Comparison of ENCODE assay signal across 1 cellular context in the genomic region with DNA sequence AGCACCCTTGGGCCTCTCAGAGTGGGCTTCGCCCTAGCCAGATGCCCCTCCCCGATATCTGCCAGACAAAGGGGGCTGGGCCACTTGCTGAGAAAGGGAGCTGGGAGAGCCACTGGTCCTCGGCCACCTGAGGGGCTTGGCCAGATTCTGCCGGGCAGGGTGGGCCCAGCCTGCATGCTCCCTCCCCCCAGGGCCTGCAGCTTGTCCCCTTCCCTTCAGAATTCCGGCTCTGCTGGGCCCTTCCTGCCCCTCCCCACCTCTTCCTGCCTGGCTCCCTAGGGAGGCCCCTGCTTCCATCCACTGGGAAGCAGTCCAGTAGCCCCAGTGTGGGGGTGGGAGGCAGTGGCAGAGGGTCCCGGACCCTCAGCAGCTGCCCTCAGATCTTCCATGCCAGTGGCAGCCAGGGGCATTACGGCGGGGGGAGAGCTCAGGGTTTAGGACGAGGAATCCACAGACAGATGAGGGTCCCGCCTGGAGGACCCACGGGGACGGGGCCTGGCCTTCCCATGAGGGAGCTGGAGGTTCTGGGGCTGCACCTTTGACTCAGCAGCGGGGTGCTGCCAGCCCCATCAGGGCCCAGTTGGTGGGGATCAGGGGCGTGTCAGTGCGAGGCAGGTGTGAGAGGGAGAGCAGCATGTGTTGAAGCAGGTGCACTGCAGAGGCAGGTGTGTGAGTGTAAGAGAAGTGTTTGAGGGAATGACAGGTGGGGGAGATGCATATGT.
TF ChIP-seq lines count a peak whose summit lies in the region.

No MANE protein-coding gene starts in this region.

TF ChIP-seq in liver, 16 proteins besides CTCF, POLR2A, EP300 and RAD21:
- TF ChIP-seq, protein P1, sequence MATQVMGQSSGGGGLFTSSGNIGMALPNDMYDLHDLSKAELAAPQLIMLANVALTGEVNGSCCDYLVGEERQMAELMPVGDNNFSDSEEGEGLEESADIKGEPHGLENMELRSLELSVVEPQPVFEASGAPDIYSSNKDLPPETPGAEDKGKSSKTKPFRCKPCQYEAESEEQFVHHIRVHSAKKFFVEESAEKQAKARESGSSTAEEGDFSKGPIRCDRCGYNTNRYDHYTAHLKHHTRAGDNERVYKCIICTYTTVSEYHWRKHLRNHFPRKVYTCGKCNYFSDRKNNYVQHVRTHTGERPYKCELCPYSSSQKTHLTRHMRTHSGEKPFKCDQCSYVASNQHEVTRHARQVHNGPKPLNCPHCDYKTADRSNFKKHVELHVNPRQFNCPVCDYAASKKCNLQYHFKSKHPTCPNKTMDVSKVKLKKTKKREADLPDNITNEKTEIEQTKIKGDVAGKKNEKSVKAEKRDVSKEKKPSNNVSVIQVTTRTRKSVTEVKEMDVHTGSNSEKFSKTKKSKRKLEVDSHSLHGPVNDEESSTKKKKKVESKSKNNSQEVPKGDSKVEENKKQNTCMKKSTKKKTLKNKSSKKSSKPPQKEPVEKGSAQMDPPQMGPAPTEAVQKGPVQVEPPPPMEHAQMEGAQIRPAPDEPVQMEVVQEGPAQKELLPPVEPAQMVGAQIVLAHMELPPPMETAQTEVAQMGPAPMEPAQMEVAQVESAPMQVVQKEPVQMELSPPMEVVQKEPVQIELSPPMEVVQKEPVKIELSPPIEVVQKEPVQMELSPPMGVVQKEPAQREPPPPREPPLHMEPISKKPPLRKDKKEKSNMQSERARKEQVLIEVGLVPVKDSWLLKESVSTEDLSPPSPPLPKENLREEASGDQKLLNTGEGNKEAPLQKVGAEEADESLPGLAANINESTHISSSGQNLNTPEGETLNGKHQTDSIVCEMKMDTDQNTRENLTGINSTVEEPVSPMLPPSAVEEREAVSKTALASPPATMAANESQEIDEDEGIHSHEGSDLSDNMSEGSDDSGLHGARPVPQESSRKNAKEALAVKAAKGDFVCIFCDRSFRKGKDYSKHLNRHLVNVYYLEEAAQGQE (IDR thresholded peaks at IDR 0.05), result no peak
- TF ChIP-seq GABPA (IDR thresholded peaks at IDR 0.05 in 1 of 2, conservative IDR thresholded peaks at IDR 0.05 in 1 of 2), result no peak
- no peak for TF ChIP-seq HNF4A (conservative IDR thresholded peaks at IDR 0.05)
- TF ChIP-seq, protein P2, sequence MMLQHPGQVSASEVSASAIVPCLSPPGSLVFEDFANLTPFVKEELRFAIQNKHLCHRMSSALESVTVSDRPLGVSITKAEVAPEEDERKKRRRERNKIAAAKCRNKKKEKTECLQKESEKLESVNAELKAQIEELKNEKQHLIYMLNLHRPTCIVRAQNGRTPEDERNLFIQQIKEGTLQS (IDR thresholded peaks at IDR 0.05), result no peak
- no peak for TF ChIP-seq SP1 (IDR thresholded peaks at IDR 0.05)
- TF ChIP-seq JUND (IDR thresholded peaks at IDR 0.05), result no peak
- no peak for TF ChIP-seq FOXA1 (IDR thresholded peaks at IDR 0.05)
